In genomic region chr7:74199551-74200355, GRCh38 we compare ENCODE assay signal across 1 cellular context.
TF ChIP-seq lines count a peak whose summit lies in the region.

No MANE protein-coding gene starts in this region.

TF ChIP-seq in HCT116, 20 proteins besides CTCF, POLR2A, EP300 and RAD21 (continued from another document):
- TF ChIP-seq REST (IDR thresholded peaks at IDR 0.05; ENCODE audit: low read depth), result no peak
- peak; percentile 77 for TF ChIP-seq JUND (IDR thresholded peaks at IDR 0.05)
- no peak for TF ChIP-seq EZH2phosphoT487 (IDR thresholded peaks at IDR 0.05; ENCODE audit: borderline replicate concordance)
- no peak for TF ChIP-seq CEBPB (IDR thresholded peaks at IDR 0.05; ENCODE audit: low read depth)
- peak; percentile 60; the same call in 1 of the 2 replicates for TF ChIP-seq CBX3 (IDR thresholded peaks at IDR 0.05; ENCODE audit: low read depth)
- no peak for TF ChIP-seq ZFX (IDR thresholded peaks at IDR 0.05)
- TF ChIP-seq FOSL1 (IDR thresholded peaks at IDR 0.05; ENCODE audit: low read depth), result peak; percentile 78
- TF ChIP-seq, protein P1, sequence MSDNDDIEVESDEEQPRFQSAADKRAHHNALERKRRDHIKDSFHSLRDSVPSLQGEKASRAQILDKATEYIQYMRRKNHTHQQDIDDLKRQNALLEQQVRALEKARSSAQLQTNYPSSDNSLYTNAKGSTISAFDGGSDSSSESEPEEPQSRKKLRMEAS (IDR thresholded peaks at IDR 0.05), result 0 out of 2 replicates have a peak, but pooled peaks have one; percentile 21
- no peak; the same call in 1 of the 2 replicates for TF ChIP-seq EGR1 (IDR thresholded peaks at IDR 0.05; ENCODE audit: low read depth)
